Comparison of ENCODE assay signal across 8 cellular contexts in genomic region chr4:184538023-184538599, GRCh38.
DNase-seq lines count a peak whose midpoint lies in the region; ATAC-seq and TF ChIP-seq lines count a peak whose summit lies in the region.

No MANE protein-coding gene starts in this region.

- peak overlapping the region; percentile 2 for H3K4me3 ChIP-seq in lower leg skin (ENCODE audit: low read depth, poor library complexity, severe bottlenecking)

- POLR2A ChIA-PET in activated CD4-positive, alpha-beta T cell treated with anti-CD3 and anti-CD28 coated beads, Interleukin-2, amount 10 ng/mL, durations not matched to agents 7 days and 5 days (lab: Charles Lee): interaction anchor here (0.6 to 1.2 kb wide), 2 partner anchors 51 to 64 kb away, joined by 4 to 6 read pairs; partner anchors contain the start of gene IRF2

- intact Hi-C loops in lower leg skin (cut with DNase I; ENCODE audit: low total_unique reads): loop anchor here (5.0 kb wide), 2 partner anchors 66 to 271 kb away; partner anchors contain the start of gene IRF2

- CTCF ChIA-PET in activated CD4-positive, alpha-beta T cell treated with anti-CD3 and anti-CD28 coated beads, Interleukin-2, amount 10 ng/mL, durations not matched to agents 7 days and 5 days (lab: Charles Lee): interaction anchor here (1.6 to 2.6 kb wide), 3 partner anchors 32 to 275 kb away, joined by 3 to 10 read pairs (median 6); no protein-coding TSS in a partner anchor

- H3K4me1 Mint-ChIP-seq in activated CD4-positive, alpha-beta T cell treated with anti-CD3 and anti-CD28 coated beads, Interleukin-2, amount 10 ng/mL, durations not matched to agents 7 days and 5 days: peaks cover 45% of the 10 kb centered on the region

- peaks cover 5% of the 10 kb centered on the region for H3K36me3 Mint-ChIP-seq in activated CD4-positive, alpha-beta T cell treated with anti-CD3 and anti-CD28 coated beads, Interleukin-2, amount 10 ng/mL, durations not matched to agents 7 days and 5 days (ENCODE audit: low read depth)

- no peaks in the 10 kb centered on the region for H3K27me3 Mint-ChIP-seq in activated CD4-positive, alpha-beta T cell treated with anti-CD3 and anti-CD28 coated beads, Interleukin-2, amount 10 ng/mL, durations not matched to agents 7 days and 5 days

- peak overlapping the region; percentile 99 for H3K27ac Mint-ChIP-seq in activated CD4-positive, alpha-beta T cell treated with anti-CD3 and anti-CD28 coated beads, Interleukin-2, amount 10 ng/mL, durations not matched to agents 7 days and 5 days

- no peaks in the 10 kb centered on the region for H3K9me3 Mint-ChIP-seq in activated CD4-positive, alpha-beta T cell treated with anti-CD3 and anti-CD28 coated beads, Interleukin-2, amount 10 ng/mL, durations not matched to agents 7 days and 5 days

- peak; percentile 96 for DNase-seq in Ammon's horn (ENCODE audit: low spot score)
- peak; percentile 7 for DNase-seq in NCI-H524 treated with DMSO at 0.1 percent for 48 hours (lab: John Stamatoyannopoulos, UW)
- DNase-seq in activated CD4-positive, alpha-beta T cell treated with anti-CD3 and anti-CD28 coated beads, Interleukin-2, amount 10 ng/mL, durations not matched to agents 7 days and 5 days: peak; percentile 71
- peak; percentile 85 to 93 for DNase-seq in dermis microvascular lymphatic vessel endothelial cell (ENCODE audit: low read depth in 2 of 2)
- peak; percentile 91 to 97 for DNase-seq in lower leg skin (ENCODE audit: low spot score in 2 of 2)
- peak; percentile 35 to 54 for DNase-seq in stimulated activated CD4-positive, alpha-beta T cell treated with anti-CD3 and anti-CD28 coated beads, Interleukin-4, amount 100 ng/mL, for 4 hours

- WGBS in lower leg skin, 2 donors: 3% methylated on average over 18 of the region's 18 CpGs

- peak in 1 of 3 donors; percentile 68 for TF ChIP-seq CTCF in lower leg skin (IDR thresholded peaks at IDR 0.05)

- ATAC-seq in GM19035 (IDR thresholded peaks at IDR 0.05; ENCODE audit: unreplicated experiment): peak; percentile 56
- peak; percentile 42 for ATAC-seq in HG03378 (IDR thresholded peaks at IDR 0.05; ENCODE audit: unreplicated experiment)

- H3K4me3 Mint-ChIP-seq in activated CD4-positive, alpha-beta T cell treated with anti-CD3 and anti-CD28 coated beads, Interleukin-2, amount 10 ng/mL, durations not matched to agents 7 days and 5 days: peak overlapping the region; percentile 91

- TF ChIP-seq POLR2A in lower leg skin (IDR thresholded peaks at IDR 0.05): no peak

Comparison
In these comparisons a context has a peak if more than half of its experiments do, and no peak if none do; other contexts are left out.
1. Peak in every context shown above with its lines: DNase-seq, ATAC-seq and H3K4me3 ChIP-seq.
2. DNase-seq: peak in every context shown above with its lines; median percentile 96 in Ammon's horn; 94 in lower leg skin; 89 in dermis microvascular lymphatic vessel endothelial cell; 71 in activated CD4-positive, alpha-beta T cell treated with anti-CD3 and anti-CD28 coated beads, Interleukin-2, amount 10 ng/mL, durations not matched to agents 7 days and 5 days; 44 in stimulated activated CD4-positive, alpha-beta T cell treated with anti-CD3 and anti-CD28 coated beads, Interleukin-4, amount 100 ng/mL, for 4 hours; 7 in NCI-H524 treated with DMSO at 0.1 percent for 48 hours.